In genomic region chr3:152671998-152672649, GRCh38 we compare ENCODE assay signal across 1 cellular context.
TF ChIP-seq lines count a peak whose summit lies in the region.

No MANE protein-coding gene starts in this region.

TF ChIP-seq in GM23338, 12 proteins besides CTCF, POLR2A, EP300 and RAD21:
- TF ChIP-seq, protein P1, sequence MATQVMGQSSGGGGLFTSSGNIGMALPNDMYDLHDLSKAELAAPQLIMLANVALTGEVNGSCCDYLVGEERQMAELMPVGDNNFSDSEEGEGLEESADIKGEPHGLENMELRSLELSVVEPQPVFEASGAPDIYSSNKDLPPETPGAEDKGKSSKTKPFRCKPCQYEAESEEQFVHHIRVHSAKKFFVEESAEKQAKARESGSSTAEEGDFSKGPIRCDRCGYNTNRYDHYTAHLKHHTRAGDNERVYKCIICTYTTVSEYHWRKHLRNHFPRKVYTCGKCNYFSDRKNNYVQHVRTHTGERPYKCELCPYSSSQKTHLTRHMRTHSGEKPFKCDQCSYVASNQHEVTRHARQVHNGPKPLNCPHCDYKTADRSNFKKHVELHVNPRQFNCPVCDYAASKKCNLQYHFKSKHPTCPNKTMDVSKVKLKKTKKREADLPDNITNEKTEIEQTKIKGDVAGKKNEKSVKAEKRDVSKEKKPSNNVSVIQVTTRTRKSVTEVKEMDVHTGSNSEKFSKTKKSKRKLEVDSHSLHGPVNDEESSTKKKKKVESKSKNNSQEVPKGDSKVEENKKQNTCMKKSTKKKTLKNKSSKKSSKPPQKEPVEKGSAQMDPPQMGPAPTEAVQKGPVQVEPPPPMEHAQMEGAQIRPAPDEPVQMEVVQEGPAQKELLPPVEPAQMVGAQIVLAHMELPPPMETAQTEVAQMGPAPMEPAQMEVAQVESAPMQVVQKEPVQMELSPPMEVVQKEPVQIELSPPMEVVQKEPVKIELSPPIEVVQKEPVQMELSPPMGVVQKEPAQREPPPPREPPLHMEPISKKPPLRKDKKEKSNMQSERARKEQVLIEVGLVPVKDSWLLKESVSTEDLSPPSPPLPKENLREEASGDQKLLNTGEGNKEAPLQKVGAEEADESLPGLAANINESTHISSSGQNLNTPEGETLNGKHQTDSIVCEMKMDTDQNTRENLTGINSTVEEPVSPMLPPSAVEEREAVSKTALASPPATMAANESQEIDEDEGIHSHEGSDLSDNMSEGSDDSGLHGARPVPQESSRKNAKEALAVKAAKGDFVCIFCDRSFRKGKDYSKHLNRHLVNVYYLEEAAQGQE (IDR thresholded peaks at IDR 0.05; ENCODE audit: unreplicated experiment), result no peak
- no peak for TF ChIP-seq CREB1 (CRISPR knock-in tag; IDR thresholded peaks at IDR 0.05; ENCODE audit: low read depth)
- TF ChIP-seq ZNF462 (CRISPR knock-in tag; IDR thresholded peaks at IDR 0.05), result no peak
- no peak for TF ChIP-seq JUNB (IDR thresholded peaks at IDR 0.05; ENCODE audit: unreplicated experiment)
- no peak for TF ChIP-seq ZNF114 (CRISPR knock-in tag; IDR thresholded peaks at IDR 0.05)
- no peak for TF ChIP-seq NANOG (IDR thresholded peaks at IDR 0.05; ENCODE audit: borderline replicate concordance)
- no peak for TF ChIP-seq EZH2 (IDR thresholded peaks at IDR 0.05; ENCODE audit: low read depth, unreplicated experiment)
- TF ChIP-seq ZNF331 (CRISPR knock-in tag; IDR thresholded peaks at IDR 0.05; ENCODE audit: low read depth), result no peak
- TF ChIP-seq EZH2phosphoT487 (IDR thresholded peaks at IDR 0.05; ENCODE audit: unreplicated experiment), result no peak
- no peak for TF ChIP-seq STAT1 (IDR thresholded peaks at IDR 0.05; ENCODE audit: unreplicated experiment)
- no peak for TF ChIP-seq ETS1 (IDR thresholded peaks at IDR 0.05)
- TF ChIP-seq POLR2AphosphoS5 (IDR thresholded peaks at IDR 0.05; ENCODE audit: low read depth), result no peak
